In the genomic region with DNA sequence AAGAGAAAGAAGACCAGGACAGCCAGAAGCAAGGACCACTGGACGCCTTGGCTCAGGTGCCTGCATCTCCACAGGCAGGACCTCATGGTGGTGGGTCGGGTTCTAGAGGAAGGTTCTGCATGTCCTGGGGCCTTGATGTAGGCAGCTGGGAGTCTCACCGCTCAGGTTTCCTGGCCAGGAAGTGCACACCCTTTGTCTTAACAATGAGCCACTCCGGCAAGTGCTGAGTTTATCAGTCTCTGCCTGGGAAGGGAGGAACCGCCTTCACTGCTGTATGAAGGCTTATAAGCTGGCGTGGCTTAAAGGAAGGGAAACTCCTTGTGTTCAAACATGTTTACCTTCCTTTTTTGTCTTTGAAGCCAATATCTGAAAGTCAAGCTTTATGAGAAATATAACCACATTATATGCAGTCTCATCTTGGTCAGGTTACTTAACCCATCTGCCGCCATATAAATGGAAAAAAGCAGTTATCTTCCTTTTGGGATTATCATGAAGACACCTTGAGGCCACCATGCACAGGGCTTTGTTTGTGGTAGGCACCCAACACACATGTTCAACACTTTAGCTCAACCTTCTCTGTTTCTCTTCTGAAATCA, we compare ENCODE assay signal across 10 cellular contexts. TPM values are rescaled to one million over a fixed set of nuclear protein-coding genes. Genes with fewer than 3 reads are reported as not detected.
DNase-seq lines count a peak whose midpoint lies in the region; ATAC-seq, FAIRE-seq and TF ChIP-seq lines count a peak whose summit lies in the region.
"Had no signal": no experiment of that assay in that cellular context is flagged by ENCODE, and none has a peak within 500 bp of the region (broad histone marks: within the 10 kb centered on the region; RNA-seq: fewer than 3 reads in every experiment).

A gene with protein sequence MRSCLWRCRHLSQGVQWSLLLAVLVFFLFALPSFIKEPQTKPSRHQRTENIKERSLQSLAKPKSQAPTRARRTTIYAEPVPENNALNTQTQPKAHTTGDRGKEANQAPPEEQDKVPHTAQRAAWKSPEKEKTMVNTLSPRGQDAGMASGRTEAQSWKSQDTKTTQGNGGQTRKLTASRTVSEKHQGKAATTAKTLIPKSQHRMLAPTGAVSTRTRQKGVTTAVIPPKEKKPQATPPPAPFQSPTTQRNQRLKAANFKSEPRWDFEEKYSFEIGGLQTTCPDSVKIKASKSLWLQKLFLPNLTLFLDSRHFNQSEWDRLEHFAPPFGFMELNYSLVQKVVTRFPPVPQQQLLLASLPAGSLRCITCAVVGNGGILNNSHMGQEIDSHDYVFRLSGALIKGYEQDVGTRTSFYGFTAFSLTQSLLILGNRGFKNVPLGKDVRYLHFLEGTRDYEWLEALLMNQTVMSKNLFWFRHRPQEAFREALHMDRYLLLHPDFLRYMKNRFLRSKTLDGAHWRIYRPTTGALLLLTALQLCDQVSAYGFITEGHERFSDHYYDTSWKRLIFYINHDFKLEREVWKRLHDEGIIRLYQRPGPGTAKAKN (minus strand): TSS at position 205 of the 596 bp plus-strand sequence. CDS start 119 bp downstream, at position 86.

- TF ChIP-seq CTCF in lower lobe of right lung (IDR thresholded peaks at IDR 0.05) (no peak), D721Med (IDR thresholded peaks at IDR 0.05; ENCODE audit: insufficient read depth, missing control alignments) (no peak), osteocyte (IDR thresholded peaks at IDR 0.05) (no peak)

- H3K36me3 ChIP-seq in lower lobe of right lung = no peaks in the 10 kb centered on the region

- no peaks in the 10 kb centered on the region for H3K9me3 ChIP-seq in lower lobe of right lung

- peaks cover 26% of the 10 kb centered on the region for H3K4me1 ChIP-seq in lower lobe of right lung

- intact Hi-C loops in lower lobe of right lung (cut with DNase I) = no loop called here

- peak within 1 kb of the TSS; percentile 60 for H3K27ac ChIP-seq in lower lobe of right lung

- H3K9me3 Mint-ChIP-seq in activated naive CD4-positive, alpha-beta T cell treated with anti-CD3 and anti-CD28 coated beads, Interleukin-2, amount 50 U/mL, for 24 hours = peaks cover 5% of the 10 kb centered on the region
- H3K9me3 Mint-ChIP-seq in osteocyte (ENCODE audit: unreplicated experiment) = peaks cover 8% of the 10 kb centered on the region

- no peaks in the 10 kb centered on the region for H3K27me3 ChIP-seq in lower lobe of right lung (ENCODE audit: low read depth)

- peak within 1 kb of the TSS; percentile 69 for H3K27ac Mint-ChIP-seq in activated naive CD4-positive, alpha-beta T cell treated with anti-CD3 and anti-CD28 coated beads, Interleukin-2, amount 50 U/mL, for 24 hours
- H3K27ac Mint-ChIP-seq in osteocyte (ENCODE audit: unreplicated experiment) = no peak within 1 kb of the TSS
- H3K27ac Mint-ChIP-seq: dendritic cell treated with granulocyte-macrophage colony-stimulating factor and Interleukin-4, amounts not matched to agents 40 ng/mL and 50 ng/mL, for 4 days had no signal

- H3K4me1 Mint-ChIP-seq in activated naive CD4-positive, alpha-beta T cell treated with anti-CD3 and anti-CD28 coated beads, Interleukin-2, amount 50 U/mL, for 24 hours = peaks cover 49% of the 10 kb centered on the region
- H3K4me1 Mint-ChIP-seq in osteocyte (ENCODE audit: unreplicated experiment) = no peaks in the 10 kb centered on the region

- peak within 1 kb of the TSS; percentile 70 for H3K4me3 Mint-ChIP-seq in activated naive CD4-positive, alpha-beta T cell treated with anti-CD3 and anti-CD28 coated beads, Interleukin-2, amount 50 U/mL, for 24 hours
- no peak within 1 kb of the TSS for H3K4me3 Mint-ChIP-seq in osteocyte (ENCODE audit: unreplicated experiment)
- H3K4me3 Mint-ChIP-seq: dendritic cell treated with granulocyte-macrophage colony-stimulating factor and Interleukin-4, amounts not matched to agents 40 ng/mL and 50 ng/mL, for 4 days had no signal

- H3K27me3 Mint-ChIP-seq in activated naive CD4-positive, alpha-beta T cell treated with anti-CD3 and anti-CD28 coated beads, Interleukin-2, amount 50 U/mL, for 24 hours = no peaks in the 10 kb centered on the region
- H3K27me3 Mint-ChIP-seq in osteocyte (ENCODE audit: unreplicated experiment) = peaks cover 37% of the 10 kb centered on the region

- ATAC-seq in lower lobe of right lung (peak; percentile 59 to 70), HG02981 (IDR thresholded peaks at IDR 0.05; ENCODE audit: unreplicated experiment) (no peak)

- H3K36me3 Mint-ChIP-seq in activated naive CD4-positive, alpha-beta T cell treated with anti-CD3 and anti-CD28 coated beads, Interleukin-2, amount 50 U/mL, for 24 hours = peaks cover 3% of the 10 kb centered on the region
- peaks cover 3% of the 10 kb centered on the region for H3K36me3 Mint-ChIP-seq in osteocyte (ENCODE audit: unreplicated experiment)

- FAIRE-seq in D721Med (lab: Jason Lieb, UNC) = no peak

- H3K4me3 ChIP-seq in lower lobe of right lung = peak within 1 kb of the TSS; percentile 27

- peak; percentile 27 for DNase-seq in stimulated activated CD4-positive, alpha-beta T cell treated with anti-CD3 and anti-CD28 coated beads, Interleukin-15, amount 100 ng/mL, for 24 hours
- no peak for DNase-seq in stimulated activated CD4-positive, alpha-beta T cell treated with anti-CD3 and anti-CD28 coated beads, Interleukin-2, amount 100 ng/mL, for 48 hours
- no peak for DNase-seq in lower lobe of right lung
- DNase-seq in D721Med (ENCODE audit: insufficient read length, low spot score) = no peak
- DNase-seq in H4 (ENCODE audit: low spot score) = no peak
- no peak for DNase-seq in osteocyte (ENCODE audit: extremely low spot score, unreplicated experiment)
- DNase-seq: NCI-H446 had no signal

RNA-seq across cellular contexts. Expression of the gene that starts here (rescaled TPM):
- 16.6 TPM for total RNA-seq in lower lobe of right lung
- total RNA-seq in H4 (2014; rRNA removed; shearing (Covaris generic)) = not detected in 2 replicates
- not detected in 2 replicates for total RNA-seq in osteocyte

Comparison
In these comparisons a context has a peak if more than half of its experiments do, and no peak if none do; other contexts are left out.
1. RNA of the gene that starts here (total RNA-seq): 16.6 TPM in lower lobe of right lung (single experiment); not detected in H4 and not detected in osteocyte; every median in the first group is over 10 times any median in the second.